Comparison of ENCODE assay signal across 34 cellular contexts in the genomic region with DNA sequence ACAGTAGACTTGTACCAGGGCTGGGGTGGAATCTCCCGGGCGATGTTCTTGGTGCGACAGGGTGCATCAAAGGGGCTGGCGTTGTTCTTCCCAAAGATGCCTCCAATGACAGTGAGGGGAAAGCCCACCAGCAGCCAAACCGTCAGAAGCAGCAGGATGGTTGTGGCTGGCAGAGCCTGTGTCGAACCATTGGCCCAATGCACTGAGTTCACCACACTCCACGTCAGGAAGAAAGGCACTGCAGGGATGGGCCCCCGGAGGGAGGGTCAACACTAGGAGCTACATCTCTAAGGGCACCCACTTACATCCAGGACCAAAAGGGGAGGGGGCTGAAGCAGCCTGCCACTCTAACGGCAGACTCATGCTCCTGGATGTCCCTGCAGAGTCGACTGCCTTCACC. TPM values are rescaled to one million over a fixed set of nuclear protein-coding genes. Genes with fewer than 3 reads are reported as not detected.
"Had no signal": no experiment of that assay in that cellular context is flagged by ENCODE, and none has a peak within 500 bp of the region (broad histone marks: within the 10 kb centered on the region; RNA-seq: fewer than 3 reads in every experiment).

No MANE protein-coding gene starts in this region.

- H3K36me3 Mint-ChIP-seq: naive B cell had no signal

- DNase-seq: activated CD4-positive, alpha-beta T cell treated with anti-CD3 and anti-CD28 coated beads for 48 hours; activated CD4-positive, alpha-beta T cell treated with anti-CD3 and anti-CD28 coated beads, Interleukin-2, amount 50 U/mL, for 48 hours; activated CD8-positive, alpha-beta memory T cell treated with anti-CD3 and anti-CD28 coated beads, Interleukin-2, amount 10 ng/mL, durations not matched to agents 7 days and 5 days; activated effector memory CD4-positive, alpha-beta T cell treated with Interleukin-2 at 50 U/mL for 16 hours; activated naive CD4-positive, alpha-beta T cell treated with Interleukin-2 at 50 U/mL for 16 hours; adrenal gland; aorta; body of pancreas; cerebellar nuclear complex; colonic mucosa; foreskin fibroblast; head of caudate nucleus; hippocampal formation; naive B cell; sigmoid colon; small intestine; stimulated activated CD4-positive, alpha-beta T cell treated with anti-CD3 and anti-CD28 coated beads, Interleukin-4, amount 100 ng/mL, for 24 hours; stimulated activated CD8-positive, alpha-beta memory T cell treated with anti-CD3 and anti-CD28 coated beads, Interleukin-4, amount 100 ng/mL, for 48 hours; stimulated activated naive B cell treated with anti-CD40 and anti-IgM and Interleukin-4, amounts not matched to agents 10 μg/mL and 1 μg/mL and 100 μg/mL, for 72 hours; stomach; SW 1271; T-helper 9 cell; thyroid gland; upper lobe of right lung had no signal

- H3K36me3 ChIP-seq: colonic mucosa had no signal

- H3K27ac ChIP-seq: adrenal gland, body of pancreas, cardiac muscle cell, colonic mucosa, sigmoid colon, stomach, thyroid gland, upper lobe of right lung, VCaP had no signal

- H3K9me3 Mint-ChIP-seq: mesothelial cell of epicardium; naive B cell; stimulated activated naive B cell treated with anti-CD40 and anti-IgM and Interleukin-4, amounts not matched to agents 10 μg/mL and 1 μg/mL and 100 μg/mL, for 72 hours; T-helper 1 cell treated with Interleukin-12 subunit alpha and Interleukin-12 subunit beta and Interleukin-4 antibody, amounts not matched to agents 30 μg/mL and 1 μg/mL, for 36 hours had no signal

- ATAC-seq: activated CD4-positive, CD25-positive, alpha-beta regulatory T cell treated with anti-CD3 and anti-CD28 coated beads, Interleukin-2, amount 50 U/mL, for 24 hours; activated CD8-positive, alpha-beta memory T cell treated with anti-CD3 and anti-CD28 coated beads, Interleukin-2, amount 10 ng/mL, durations not matched to agents 7 days and 5 days; body of pancreas; esophagus mucosa; stimulated activated naive B cell treated with anti-CD40 and anti-IgM and Interleukin-4, amounts not matched to agents 10 μg/mL and 1 μg/mL and 100 μg/mL, for 72 hours; upper lobe of right lung had no signal

- H3K27ac Mint-ChIP-seq: mesothelial cell of epicardium, progenitor cell of endocrine pancreas had no signal

- H3K27me3 ChIP-seq: adrenal gland, body of pancreas, cardiac muscle cell, colonic mucosa, sigmoid colon, stomach, thyroid gland, upper lobe of right lung had no signal

- H3K4me3 ChIP-seq: adrenal gland, body of pancreas, cardiac muscle cell, colonic mucosa, sigmoid colon, stomach, thyroid gland, upper lobe of right lung had no signal

- H3K9me3 ChIP-seq: adrenal gland, body of pancreas, colonic mucosa, sigmoid colon, stomach, thyroid gland, upper lobe of right lung had no signal

- H3K27me3 Mint-ChIP-seq: activated CD8-positive, alpha-beta memory T cell treated with anti-CD3 and anti-CD28 coated beads, Interleukin-2, amount 10 ng/mL, durations not matched to agents 7 days and 5 days; activated naive CD8-positive, alpha-beta T cell; naive B cell; progenitor cell of endocrine pancreas; stimulated activated naive B cell treated with anti-CD40 and anti-IgM and Interleukin-4, amounts not matched to agents 10 μg/mL and 1 μg/mL and 100 μg/mL, for 72 hours had no signal

- H3K4me3 Mint-ChIP-seq: activated CD8-positive, alpha-beta memory T cell treated with anti-CD3 and anti-CD28 coated beads, Interleukin-2, amount 10 ng/mL, durations not matched to agents 7 days and 5 days; mesothelial cell of epicardium; stimulated activated naive B cell treated with anti-CD40 and anti-IgM and Interleukin-4, amounts not matched to agents 10 μg/mL and 1 μg/mL and 100 μg/mL, for 72 hours; T-helper 1 cell treated with Interleukin-12 subunit alpha and Interleukin-12 subunit beta and Interleukin-4 antibody, amounts not matched to agents 30 μg/mL and 1 μg/mL, for 36 hours had no signal

RNA-seq across cellular contexts. Expression of a gene that starts 15.1 kb away (rescaled TPM):
- total RNA-seq: cardiac muscle cell, esophagus mucosa, kidney epithelial cell, lower leg skin, thyroid gland, upper lobe of right lung had no signal
- polyA plus RNA-seq: aorta, stomach had no signal
